8 cellular contexts compared by ENCODE assay signal in genomic region chr19:7862413-7862951, GRCh38. TPM values are rescaled to one million over a fixed set of nuclear protein-coding genes. Genes with fewer than 3 reads are reported as not detected.
DNase-seq lines count a peak whose midpoint lies in the region; ATAC-seq lines count a peak whose summit lies in the region.

No MANE protein-coding gene starts in this region.

- ATAC-seq in left cardiac atrium (peak; percentile 60 to 62), GM21381 (IDR thresholded peaks at IDR 0.05; ENCODE audit: unreplicated experiment) (no peak)

- DNase-seq in CMK (ENCODE audit: low read depth) (peak; percentile 75), OCI-M1 (lab: John Stamatoyannopoulos, UW) (peak; percentile 36), left cardiac atrium (peak; percentile 62), NCI-H2227 treated with DMSO at 0.1 percent for 48 hours (lab: John Stamatoyannopoulos, UW) (no peak), ACHN (no peak)
- peak; percentile 48 to 74 (median 54) for DNase-seq in activated naive CD4-positive, alpha-beta T cell (lab: John Stamatoyannopoulos, UW)
- DNase-seq in stimulated activated CD4-positive, alpha-beta T cell treated with anti-CD3 and anti-CD28 coated beads, Interleukin-12 subunit alpha, Interleukin-12 subunit beta, amount 100 ng/mL, for 4 hours, result peak; percentile 65

- intact Hi-C loops in left cardiac atrium (cut with DNase I), result no loop called here

- in situ Hi-C loops in ACHN (cut with HindIII; ENCODE audit: low pct_ligation_motif_present, low pct_unique_long_range_greater_than_20kb, low sequenced_read_pairs), result no loop called here

RNA-seq across cellular contexts. Expression of gene PRR36, which starts 11.7 kb away (rescaled TPM):
- total RNA-seq in left cardiac atrium, result under 1 TPM; 0.10 to 0.24 TPM

RNA-seq across cellular contexts. Expression of gene LRRC8E, which starts 25.8 kb away (rescaled TPM):
- total RNA-seq in left cardiac atrium, result 1 to 10 TPM in 1 of 2 donors, under 1 TPM in 1; 0.88 to 1.7 TPM

RNA-seq across cellular contexts. Expression of gene EVI5L, which starts 32.5 kb away (rescaled TPM):
- 10 to 100 TPM; 17.6 to 18.8 TPM for total RNA-seq in left cardiac atrium

RNA-seq across cellular contexts. Expression of gene MAP2K7, which starts 41.2 kb away (rescaled TPM):
- total RNA-seq in left cardiac atrium, result 10 to 100 TPM; 24.3 to 25.8 TPM

RNA-seq across cellular contexts. Expression of gene TGFBR3L, which starts 52.1 kb away (rescaled TPM):
- 10 to 100 TPM in 1 of 2 donors, 1 to 10 TPM in 1; 9.7 to 13.6 TPM for total RNA-seq in left cardiac atrium

Comparison
In these comparisons a context has a peak if more than half of its experiments do, and no peak if none do; other contexts are left out.
1. DNase-seq: peak in CMK (single experiment), OCI-M1 (single experiment), activated naive CD4-positive, alpha-beta T cell (4 of 4), left cardiac atrium (single experiment) and stimulated activated CD4-positive, alpha-beta T cell treated with anti-CD3 and anti-CD28 coated beads, Interleukin-12 subunit alpha, Interleukin-12 subunit beta, amount 100 ng/mL, for 4 hours (single experiment); none in NCI-H2227 treated with DMSO at 0.1 percent for 48 hours (single experiment) and ACHN (single experiment).